In genomic region chr16:48353565-48354163, GRCh38 we compare ENCODE assay signal across 8 cellular contexts. TPM values are rescaled to one million over a fixed set of nuclear protein-coding genes. Genes with fewer than 3 reads are reported as not detected.
DNase-seq lines count a peak whose midpoint lies in the region; ATAC-seq and TF ChIP-seq lines count a peak whose summit lies in the region.

No MANE protein-coding gene starts in this region.

- TF ChIP-seq POLR2A in heart left ventricle (IDR thresholded peaks at IDR 0.05) (no peak), gastrocnemius medialis (IDR thresholded peaks at IDR 0.05) (no peak)

- ATAC-seq in GM21737 (IDR thresholded peaks at IDR 0.05; ENCODE audit: unreplicated experiment) (peak; percentile 73), heart left ventricle (peak; percentile 66 to 86 (median 83)), gastrocnemius medialis (peak; percentile 57 to 72)

- H3K9me3 Mint-ChIP-seq in activated naive CD8-positive, alpha-beta T cell (ENCODE audit: low read depth) = no peaks in the 10 kb centered on the region

- DNase-seq in M059J (ENCODE audit: low read depth) (peak; percentile 71), SKM-1 treated with dmso at 0.1 percent for 144 hours (lab: John Stamatoyannopoulos, UW; ENCODE audit: unreplicated experiment) (peak; percentile 72), heart left ventricle (peak in 3 of 5 donors; percentile 49 to 62 (median 53)), gastrocnemius medialis (peak; percentile 32 to 58), posterior vena cava (ENCODE audit: low spot score) (no peak)

- peak overlapping the region; percentile 64 for H3K27ac Mint-ChIP-seq in activated naive CD8-positive, alpha-beta T cell

- H3K4me3 Mint-ChIP-seq in activated naive CD8-positive, alpha-beta T cell = no peak overlapping the region

- H3K27me3 Mint-ChIP-seq in activated naive CD8-positive, alpha-beta T cell = no peaks in the 10 kb centered on the region

- H3K36me3 ChIP-seq in DOHH2 (ENCODE audit: control insufficient read depth, low read length) = peaks cover 54% of the 10 kb centered on the region
- peaks cover 3 to 74% (median 60%) of the 10 kb centered on the region in 9 donors for H3K36me3 ChIP-seq in heart left ventricle
- peaks cover 0 to 27% of the 10 kb centered on the region in 2 donors for H3K36me3 ChIP-seq in gastrocnemius medialis

- no peaks in the 10 kb centered on the region for H3K9me2 ChIP-seq in DOHH2 (replicated peaks; ENCODE audit: control insufficient read depth, low read length)

- no peak overlapping the region for H3K4me2 ChIP-seq in DOHH2 (ENCODE audit: low read length)

- peaks cover 13% of the 10 kb centered on the region for H3K79me2 ChIP-seq in DOHH2 (ENCODE audit: control insufficient read depth, low read length)

- H3F3A ChIP-seq in DOHH2 (ENCODE audit: control insufficient read depth, insufficient read depth) = no peaks in the 10 kb centered on the region; the same call in 1 of the 2 replicates

- H3K4me3 ChIP-seq in DOHH2 (ENCODE audit: low read length) = no peak overlapping the region
- no peak overlapping the region for H3K4me3 ChIP-seq in heart left ventricle
- no peak overlapping the region for H3K4me3 ChIP-seq in gastrocnemius medialis

- no peak overlapping the region for H3K27ac ChIP-seq in DOHH2 (ENCODE audit: low read depth, low read length)
- peak overlapping the region in 2 of 12 donors; percentile 34 to 42 for H3K27ac ChIP-seq in heart left ventricle
- peak overlapping the region; percentile 54 to 72 (median 67) for H3K27ac ChIP-seq in gastrocnemius medialis

- TF ChIP-seq CTCF in DOHH2 (IDR thresholded peaks at IDR 0.05; ENCODE audit: low read depth, low read length, poor library complexity, severe bottlenecking) (peak; percentile 90), heart left ventricle (IDR thresholded peaks at IDR 0.05) (peak; percentile 78 to 91 (median 83)), gastrocnemius medialis (IDR thresholded peaks at IDR 0.05 in 4 of 5, conservative IDR thresholded peaks at IDR 0.05 in 1 of 5) (peak; percentile 80 to 88 (median 81))

- no peaks in the 10 kb centered on the region for H3K27me3 ChIP-seq in DOHH2 (ENCODE audit: control insufficient read depth, low read length)
- no peaks in the 10 kb centered on the region for H3K27me3 ChIP-seq in heart left ventricle
- no peaks in the 10 kb centered on the region for H3K27me3 ChIP-seq in gastrocnemius medialis

- whole genome bisulfite sequencing in heart left ventricle, 4 donors = 23 to 29% (median 25%) methylated on average over 7 of the region's 7 CpGs

- H4K20me1 ChIP-seq in DOHH2 (ENCODE audit: control insufficient read depth, insufficient read depth, low read depth, low read length) = peaks cover 5% of the 10 kb centered on the region; the same call in 1 of the 2 replicates

- H3K36me3 Mint-ChIP-seq in activated naive CD8-positive, alpha-beta T cell = peaks cover 4% of the 10 kb centered on the region

- in situ Hi-C loops in gastrocnemius medialis (cut with MboI; ENCODE audit: low sequenced_read_pairs in 4 of 4) = loop anchor here (5.0 to 10.0 kb wide), 4 partner anchors 191 to 281 kb away; no protein-coding TSS in a partner anchor

- H3K4me1 Mint-ChIP-seq in activated naive CD8-positive, alpha-beta T cell (ENCODE audit: low read depth) = peaks cover 18% of the 10 kb centered on the region

- H3K4me1 ChIP-seq in DOHH2 (ENCODE audit: control insufficient read depth, low read length) = peaks cover 13% of the 10 kb centered on the region
- H3K4me1 ChIP-seq in heart left ventricle = peaks cover 0 to 26% (median 8%) of the 10 kb centered on the region in 12 donors
- H3K4me1 ChIP-seq in gastrocnemius medialis = peaks cover 12 to 18% of the 10 kb centered on the region in 2 donors

- intact Hi-C loops in heart left ventricle (cut with DNase I) = loop anchor here in 9 of 10 donors (2.0 to 10.0 kb wide), 7 partner anchors 181 to 269 kb away; no protein-coding TSS in a partner anchor
- intact Hi-C loops in gastrocnemius medialis (cut with DNase I; ENCODE audit: low total_unique reads) = loop anchor here (1.0 kb wide), 2 partner anchors 189 to 270 kb away; no protein-coding TSS in a partner anchor
- intact Hi-C loops in posterior vena cava (cut with DNase I) = loop anchor here (2.0 to 10.0 kb wide), 3 partner anchors 23 to 271 kb away; no protein-coding TSS in a partner anchor

- H3K9me3 ChIP-seq in DOHH2 (ENCODE audit: control insufficient read depth, insufficient read depth, low read length) = no peaks in the 10 kb centered on the region
- no peaks in the 10 kb centered on the region for H3K9me3 ChIP-seq in heart left ventricle
- H3K9me3 ChIP-seq in gastrocnemius medialis = no peaks in the 10 kb centered on the region

RNA-seq across cellular contexts. Expression of gene SIAH1, which starts 31.5 kb away (rescaled TPM):
- 27.0 and 28.8 TPM in 2 replicates for total RNA-seq in M059J (2014; rRNA removed; shearing (Covaris generic))
- total RNA-seq in heart left ventricle = 10 to 100 TPM; 10.9 to 21.5 (median 15.5) TPM
- 10 to 100 TPM; 10.1 to 12.5 TPM for polyA plus RNA-seq in heart left ventricle
- total RNA-seq in gastrocnemius medialis = 10 to 100 TPM; 19.9 to 21.0 (median 20.1) TPM
- total RNA-seq in posterior vena cava = 10 to 100 TPM; 25.6 to 27.0 TPM
